In genomic region chr12:128797119-128798118, GRCh38 we compare ENCODE assay signal across 9 cellular contexts. TPM values are rescaled to one million over a fixed set of nuclear protein-coding genes. Genes with fewer than 3 reads are reported as not detected.
DNase-seq lines count a peak whose midpoint lies in the region; ATAC-seq, FAIRE-seq and TF ChIP-seq lines count a peak whose summit lies in the region.
"Had no signal": no experiment of that assay in that cellular context is flagged by ENCODE, and none has a peak within 500 bp of the region (broad histone marks: within the 10 kb centered on the region; RNA-seq: fewer than 3 reads in every experiment).

No MANE protein-coding gene starts in this region.

- peaks cover 79 to 85% of the 10 kb centered on the region in 2 donors for H3K36me3 Mint-ChIP-seq in CD4-positive, alpha-beta memory T cell

- peak overlapping the region; percentile 23 for H3K27ac ChIP-seq in CD4-positive, alpha-beta memory T cell (ENCODE audit: low read depth, low read length)
- H3K27ac ChIP-seq in aorta (ENCODE audit: low read depth in 1 of 2, low read length in 2 of 2): peak overlapping the region in 1 of 2 donors; percentile 71

- CTCF ChIA-PET in CD4-positive, alpha-beta memory T cell (lab: Charles Lee; ENCODE audit: partially characterized antibody): interaction anchor here (1.1 kb wide), 1 partner anchor 8 kb away, joined by 3 read pairs; no protein-coding TSS in a partner anchor

- no peak overlapping the region for H3K4me3 ChIP-seq in CD4-positive, alpha-beta memory T cell (ENCODE audit: low read length in 2 of 2)
- H3K4me3 ChIP-seq in foreskin fibroblast (ENCODE audit: low read depth in 1 of 2, low read length in 2 of 2) (no peak overlapping the region), aorta (ENCODE audit: low read length in 2 of 2) (no peak overlapping the region)

- no peaks in the 10 kb centered on the region for H3K27me3 ChIP-seq in CD4-positive, alpha-beta memory T cell (ENCODE audit: insufficient read depth, low read length)
- no peaks in the 10 kb centered on the region for H3K27me3 ChIP-seq in aorta (ENCODE audit: control insufficient read depth in 1 of 2, insufficient read depth in 2 of 2, low read length in 1 of 2)

- ATAC-seq in GM21526 (IDR thresholded peaks at IDR 0.05; ENCODE audit: low FRiP score, unreplicated experiment): peak; percentile 49
- ATAC-seq in aorta (ENCODE audit: low FRiP score): no peak

- TF ChIP-seq CTCF in foreskin fibroblast (IDR thresholded peaks at IDR 0.05; ENCODE audit: low read depth, low read length): no peak

- peak overlapping the region in 1 of 8 donors; percentile 49 for H3K4me3 Mint-ChIP-seq in CD4-positive, alpha-beta memory T cell

- H3K4me1 ChIP-seq in CD4-positive, alpha-beta memory T cell (ENCODE audit: insufficient read depth, low read length): no peaks in the 10 kb centered on the region
- H3K4me1 ChIP-seq in aorta (ENCODE audit: control insufficient read depth in 1 of 2, insufficient read depth in 2 of 2, low read length in 2 of 2): peaks cover 0 to 6% of the 10 kb centered on the region in 2 donors

- H3K27ac Mint-ChIP-seq in CD4-positive, alpha-beta memory T cell: peak overlapping the region in 6 of 7 donors; percentile 6 to 90 (median 54)

- peaks cover 4 to 28% (median 17%) of the 10 kb centered on the region in 4 donors for H3K4me1 Mint-ChIP-seq in CD4-positive, alpha-beta memory T cell

- POLR2A ChIA-PET in CD4-positive, alpha-beta memory T cell (lab: Charles Lee; ENCODE audit: partially characterized antibody): no interaction called here

- no peaks in the 10 kb centered on the region for H3K9me3 Mint-ChIP-seq in CD4-positive, alpha-beta memory T cell

- FAIRE-seq in HTR-8/SVneo (lab: Jason Lieb, UNC): no peak

- intact Hi-C loops in CD4-positive, alpha-beta memory T cell (cut with micrococcal nuclease): no loop called here
- intact Hi-C loops in aorta (cut with DNase I): no loop called here

- WGBS in aorta, 2 donors: 43 to 71% methylated on average over 20 of the region's 20 CpGs

- peaks cover 32% of the 10 kb centered on the region for H3K36me3 ChIP-seq in CD4-positive, alpha-beta memory T cell (ENCODE audit: insufficient read depth, low read length)
- peaks cover 5 to 21% of the 10 kb centered on the region in 2 donors for H3K36me3 ChIP-seq in aorta (ENCODE audit: control insufficient read depth in 1 of 2, insufficient read depth in 2 of 2, low read length in 1 of 2)

- no peaks in the 10 kb centered on the region for H3K9me3 ChIP-seq in CD4-positive, alpha-beta memory T cell (ENCODE audit: control insufficient read depth in 1 of 2, low read length in 2 of 2)
- no peaks in the 10 kb centered on the region for H3K9me3 ChIP-seq in aorta (ENCODE audit: control insufficient read depth, low read length)

- no peak for DNase-seq in CD4-positive, alpha-beta memory T cell
- DNase-seq in HTR-8/SVneo (ENCODE audit: insufficient read length, low spot score) (peak; percentile 46), foreskin fibroblast (peak; percentile 59 to 72), aorta (no peak), NCI-H69 (lab: John Stamatoyannopoulos, UW) (no peak), NCI-H2196 treated with DMSO at 0.1 percent for 48 hours (lab: John Stamatoyannopoulos, UW; ENCODE audit: unreplicated experiment) (no peak)
- no peak for DNase-seq in stimulated activated CD4-positive, alpha-beta T cell treated with anti-CD3 and anti-CD28 coated beads, Interleukin-15, amount 100 ng/mL, for 24 hours
- DNase-seq: occipital lobe had no signal

- H3K27me3 Mint-ChIP-seq in CD4-positive, alpha-beta memory T cell: no peaks in the 10 kb centered on the region

RNA-seq across cellular contexts. Expression of gene SLC15A4, which starts 26.3 kb away (rescaled TPM):
- 10 to 100 TPM; 13.1 to 14.6 TPM for total RNA-seq in CD4-positive, alpha-beta memory T cell
- 1 to 10 TPM; 2.0 to 7.0 TPM for polyA plus RNA-seq in CD4-positive, alpha-beta memory T cell
- total RNA-seq in aorta: 10 to 100 TPM; 36.2 to 38.6 TPM
- 10 to 100 TPM; 16.0 to 21.1 TPM for polyA plus RNA-seq in aorta

RNA-seq across cellular contexts. Expression of gene GLT1D1, which starts 55.9 kb away (rescaled TPM):
- total RNA-seq in CD4-positive, alpha-beta memory T cell: not detected
- polyA plus RNA-seq in CD4-positive, alpha-beta memory T cell: not detected
- total RNA-seq in aorta: 1 to 10 TPM in 1 of 2 donors, under 1 TPM in 1; 0.78 to 1.4 TPM
- polyA plus RNA-seq in aorta: under 1 TPM in 1 of 2 donors, not detected in 1; 0.54 TPM

Comparison
In these comparisons a context has a peak if more than half of its experiments do, and no peak if none do; other contexts are left out.
1. DNase-seq: peak in HTR-8/SVneo (single experiment) and foreskin fibroblast (2 of 2); none in CD4-positive, alpha-beta memory T cell (0 of 5), aorta (0 of 2), NCI-H69 (single experiment), NCI-H2196 treated with DMSO at 0.1 percent for 48 hours (single experiment) and stimulated activated CD4-positive, alpha-beta T cell treated with anti-CD3 and anti-CD28 coated beads, Interleukin-15, amount 100 ng/mL, for 24 hours (single experiment).